Comparison of ENCODE assay signal across 1 cellular context in the genomic region with DNA sequence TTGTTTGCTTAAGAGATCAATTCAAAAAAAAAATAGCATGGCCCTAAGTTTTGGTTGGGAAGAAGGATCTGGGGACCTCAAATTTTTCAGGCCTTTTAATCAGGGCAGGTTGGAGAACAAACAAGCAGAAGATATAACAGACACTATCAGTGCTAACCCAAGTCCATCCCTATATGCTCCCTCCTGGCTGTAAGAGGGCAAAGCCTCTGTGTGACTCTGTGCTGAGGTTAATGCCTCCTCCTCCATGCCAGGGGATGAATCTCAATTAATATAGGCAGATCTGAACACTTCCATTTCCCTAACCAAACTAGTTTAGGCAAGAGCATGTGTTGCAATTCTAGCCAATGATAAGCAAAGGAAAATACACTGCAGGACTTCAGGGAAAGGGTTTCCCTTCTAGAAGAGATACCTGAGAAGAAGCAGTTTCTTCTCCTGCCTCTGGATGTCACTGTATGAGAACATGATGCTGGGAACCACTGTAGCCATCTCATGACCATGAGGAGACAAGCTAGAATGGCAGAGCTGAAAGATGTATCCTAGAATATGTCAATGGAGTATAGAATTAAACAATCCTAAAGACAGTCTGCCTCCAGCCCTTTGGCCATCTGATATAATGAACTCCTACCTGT.
TF ChIP-seq lines count a peak whose summit lies in the region.

No MANE protein-coding gene starts in this region.

TF ChIP-seq in SK-N-SH treated with all-trans-retinoic acid at 6 μM for 48 hours, 23 proteins besides CTCF, POLR2A, EP300 and RAD21 (continued from another document):
- TF ChIP-seq, protein P1, sequence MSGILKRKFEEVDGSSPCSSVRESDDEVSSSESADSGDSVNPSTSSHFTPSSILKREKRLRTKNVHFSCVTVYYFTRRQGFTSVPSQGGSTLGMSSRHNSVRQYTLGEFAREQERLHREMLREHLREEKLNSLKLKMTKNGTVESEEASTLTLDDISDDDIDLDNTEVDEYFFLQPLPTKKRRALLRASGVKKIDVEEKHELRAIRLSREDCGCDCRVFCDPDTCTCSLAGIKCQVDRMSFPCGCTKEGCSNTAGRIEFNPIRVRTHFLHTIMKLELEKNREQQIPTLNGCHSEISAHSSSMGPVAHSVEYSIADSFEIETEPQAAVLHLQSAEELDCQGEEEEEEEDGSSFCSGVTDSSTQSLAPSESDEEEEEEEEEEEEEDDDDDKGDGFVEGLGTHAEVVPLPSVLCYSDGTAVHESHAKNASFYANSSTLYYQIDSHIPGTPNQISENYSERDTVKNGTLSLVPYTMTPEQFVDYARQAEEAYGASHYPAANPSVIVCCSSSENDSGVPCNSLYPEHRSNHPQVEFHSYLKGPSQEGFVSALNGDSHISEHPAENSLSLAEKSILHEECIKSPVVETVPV (CRISPR knock-in tag; IDR thresholded peaks at IDR 0.05): no peak
